In the genomic region with DNA sequence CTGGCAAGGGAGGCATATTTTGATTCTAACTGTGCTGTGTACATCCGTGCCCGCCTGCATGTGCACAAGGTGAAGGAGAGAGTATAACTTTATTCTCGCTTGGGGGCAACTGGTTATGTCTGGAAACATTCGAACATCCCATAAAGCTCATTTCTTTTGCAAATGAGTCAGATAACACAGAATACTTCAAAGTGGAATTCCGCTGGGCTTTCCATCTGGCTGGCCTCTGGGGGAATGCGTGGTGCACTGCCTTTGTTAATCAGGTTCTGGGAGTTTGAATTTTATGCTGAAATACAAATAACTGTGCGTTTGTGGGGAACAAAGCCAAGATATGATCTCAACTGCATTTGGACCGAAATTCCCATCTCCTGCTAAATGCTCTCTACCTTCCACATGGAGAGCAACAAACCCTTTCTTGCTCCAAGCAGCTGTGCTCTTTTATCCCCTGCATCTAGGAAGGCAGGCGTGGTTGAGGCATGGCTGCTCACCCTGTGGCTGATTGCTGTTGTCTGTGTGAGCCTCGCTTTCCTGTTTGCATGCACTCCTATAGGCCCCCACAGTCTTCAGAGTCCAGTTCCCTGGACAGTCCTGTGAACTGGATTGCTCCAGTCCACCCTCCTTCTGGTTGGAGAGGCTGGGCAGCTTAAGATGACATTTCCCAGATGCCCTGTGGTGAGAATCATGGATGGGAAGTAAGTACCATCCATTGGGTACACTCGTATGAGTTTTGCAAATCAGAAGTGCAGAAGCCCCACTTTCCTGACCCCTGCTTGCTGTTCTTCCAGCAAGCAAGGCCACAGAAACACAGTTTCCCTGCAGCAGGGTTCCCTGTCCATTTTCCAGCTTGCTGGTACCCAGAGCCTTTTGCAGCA, we compare ENCODE assay signal across 18 cellular contexts.
DNase-seq lines count a peak whose midpoint lies in the region; ATAC-seq and TF ChIP-seq lines count a peak whose summit lies in the region.
"Had no signal": no experiment of that assay in that cellular context is flagged by ENCODE, and none has a peak within 500 bp of the region (broad histone marks: within the 10 kb centered on the region; RNA-seq: fewer than 3 reads in every experiment).

No MANE protein-coding gene starts in this region.

- peak; percentile 12 for DNase-seq in activated CD8-positive, alpha-beta memory T cell treated with anti-CD3 and anti-CD28 coated beads, Interleukin-2, amount 10 ng/mL, durations not matched to agents 7 days and 5 days
- DNase-seq in activated CD8-positive, alpha-beta memory T cell treated with anti-CD3 and anti-CD28 coated beads, Interleukin-2, amount 50 U/mL, for 4 hours = no peak
- DNase-seq in NCI-H526 (lab: John Stamatoyannopoulos, UW) = peak; percentile 96 to 97
- DNase-seq in fibroblast of the aortic adventitia (ENCODE audit: low read depth) = peak; percentile 27
- peak; percentile 9 for DNase-seq in smooth muscle cell of the brain vasculature (ENCODE audit: low read depth, low spot score)
- no peak for DNase-seq in NCI-H82 (lab: John Stamatoyannopoulos, UW)
- no peak for DNase-seq in globus pallidus (ENCODE audit: low spot score)
- DNase-seq in SJCRH30 = no peak
- DNase-seq: activated CD4-positive, alpha-beta memory T cell treated with anti-CD3 and anti-CD28 coated beads for 36 hours; cerebellar nuclear complex; DMS153; GOT3; Kasumi-1; psoas muscle; stimulated activated CD4-positive, alpha-beta T cell treated with anti-CD3 and anti-CD28 coated beads, Interleukin-1b, Interleukin-23, amount 100 ng/mL, for 48 hours; T-helper 9 cell had no signal

- no peaks in the 10 kb centered on the region for H3K9me3 ChIP-seq in SJCRH30 (replicated peaks)
- H3K9me3 ChIP-seq: esophagus muscularis mucosa, psoas muscle had no signal

- no peaks in the 10 kb centered on the region for H3K27me3 Mint-ChIP-seq in activated CD8-positive, alpha-beta memory T cell treated with anti-CD3 and anti-CD28 coated beads, Interleukin-2, amount 10 ng/mL, durations not matched to agents 7 days and 5 days

- H3K36me3 ChIP-seq in SJCRH30 = no peaks in the 10 kb centered on the region
- H3K36me3 ChIP-seq: esophagus muscularis mucosa had no signal

- no peak overlapping the region for H3K4me3 Mint-ChIP-seq in activated CD8-positive, alpha-beta memory T cell treated with anti-CD3 and anti-CD28 coated beads, Interleukin-2, amount 10 ng/mL, durations not matched to agents 7 days and 5 days
- H3K4me3 Mint-ChIP-seq: activated CD4-positive, alpha-beta memory T cell treated with anti-CD3 and anti-CD28 coated beads for 36 hours had no signal

- H3K9me3 Mint-ChIP-seq in activated CD8-positive, alpha-beta memory T cell treated with anti-CD3 and anti-CD28 coated beads, Interleukin-2, amount 10 ng/mL, durations not matched to agents 7 days and 5 days (ENCODE audit: low read depth) = no peaks in the 10 kb centered on the region
- H3K9me3 Mint-ChIP-seq: activated CD4-positive, alpha-beta memory T cell treated with anti-CD3 and anti-CD28 coated beads for 36 hours had no signal

- H3K27ac ChIP-seq in SJCRH30 = no peak overlapping the region
- H3K27ac ChIP-seq: esophagus muscularis mucosa, psoas muscle had no signal

- no peak for TF ChIP-seq CTCF in fibroblast of the aortic adventitia (IDR thresholded peaks at IDR 0.05; ENCODE audit: insufficient read depth, low read length)

- H3K4me1 ChIP-seq in SJCRH30 = peaks cover 7% of the 10 kb centered on the region
- H3K4me1 ChIP-seq: psoas muscle had no signal

- no peaks in the 10 kb centered on the region for H3K27me3 ChIP-seq in SJCRH30
- H3K27me3 ChIP-seq: esophagus muscularis mucosa had no signal

- CTCF ChIA-PET in activated CD8-positive, alpha-beta memory T cell treated with anti-CD3 and anti-CD28 coated beads, Interleukin-2, amount 10 ng/mL, durations not matched to agents 7 days and 5 days (lab: Charles Lee) = no interaction called here

- H3K36me3 Mint-ChIP-seq in activated CD8-positive, alpha-beta memory T cell treated with anti-CD3 and anti-CD28 coated beads, Interleukin-2, amount 10 ng/mL, durations not matched to agents 7 days and 5 days = no peaks in the 10 kb centered on the region
- H3K36me3 Mint-ChIP-seq: activated CD4-positive, alpha-beta memory T cell treated with anti-CD3 and anti-CD28 coated beads for 36 hours had no signal

- H3K27ac Mint-ChIP-seq in activated CD8-positive, alpha-beta memory T cell treated with anti-CD3 and anti-CD28 coated beads, Interleukin-2, amount 10 ng/mL, durations not matched to agents 7 days and 5 days = no peak overlapping the region
- H3K27ac Mint-ChIP-seq: activated CD4-positive, alpha-beta memory T cell treated with anti-CD3 and anti-CD28 coated beads for 36 hours had no signal

- H3K4me1 Mint-ChIP-seq in activated CD8-positive, alpha-beta memory T cell treated with anti-CD3 and anti-CD28 coated beads, Interleukin-2, amount 10 ng/mL, durations not matched to agents 7 days and 5 days = no peaks in the 10 kb centered on the region

- H3K4me3 ChIP-seq in fibroblast of the aortic adventitia (ENCODE audit: low read depth, low read length) (no peak overlapping the region), SJCRH30 (no peak overlapping the region)
- H3K4me3 ChIP-seq: esophagus muscularis mucosa, GM12878, psoas muscle had no signal

- no peak for ATAC-seq in activated CD8-positive, alpha-beta memory T cell treated with anti-CD3 and anti-CD28 coated beads, Interleukin-2, amount 10 ng/mL, durations not matched to agents 7 days and 5 days
- ATAC-seq: GM12878, psoas muscle had no signal

Comparison
In these comparisons a context has a peak if more than half of its experiments do, and no peak if none do; other contexts are left out.
1. DNase-seq: peak in activated CD8-positive, alpha-beta memory T cell treated with anti-CD3 and anti-CD28 coated beads, Interleukin-2, amount 10 ng/mL, durations not matched to agents 7 days and 5 days (single experiment), NCI-H526 (2 of 2), fibroblast of the aortic adventitia (single experiment) and smooth muscle cell of the brain vasculature (single experiment); none in activated CD8-positive, alpha-beta memory T cell treated with anti-CD3 and anti-CD28 coated beads, Interleukin-2, amount 50 U/mL, for 4 hours (single experiment), NCI-H82 (single experiment), globus pallidus (single experiment) and SJCRH30 (0 of 2).